In genomic region chr13:110045919-110046318, GRCh38 we compare ENCODE assay signal across 31 cellular contexts.
"Had no signal": no experiment of that assay in that cellular context is flagged by ENCODE, and none has a peak within 500 bp of the region (broad histone marks: within the 10 kb centered on the region; RNA-seq: fewer than 3 reads in every experiment).

No MANE protein-coding gene starts in this region.

- H3K27ac ChIP-seq: breast epithelium, cardiac muscle cell, coronary artery, esophagus muscularis mucosa, foreskin keratinocyte, gastrocnemius medialis, heart left ventricle had no signal

- ATAC-seq: activated CD4-positive, alpha-beta T cell treated with anti-CD3 and anti-CD28 coated beads for 36 hours; activated CD8-positive, alpha-beta memory T cell treated with anti-CD3 and anti-CD28 coated beads, Interleukin-2, amount 10 ng/mL, durations not matched to agents 7 days and 5 days; activated CD8-positive, alpha-beta T cell treated with anti-CD3 and anti-CD28 coated beads, Interleukin-2, amount 10 ng/mL, durations not matched to agents 7 days and 5 days; activated naive CD4-positive, alpha-beta T cell treated with anti-CD3 and anti-CD28 coated beads, Interleukin-2, amount 50 U/mL, for 72 hours; effector memory CD8-positive, alpha-beta T cell; foreskin keratinocyte; heart left ventricle; T-helper 17 cell had no signal

- H3K4me1 ChIP-seq: breast epithelium, foreskin keratinocyte, gastrocnemius medialis had no signal

- H3K27me3 ChIP-seq: ascending aorta, breast epithelium, cardiac muscle cell, esophagus muscularis mucosa, foreskin keratinocyte had no signal

- H3K4me3 ChIP-seq: ascending aorta, breast epithelium, cardiac muscle cell, coronary artery, esophagus muscularis mucosa, gastrocnemius medialis, heart left ventricle had no signal

- DNase-seq: activated CD4-positive, alpha-beta memory T cell treated with anti-CD3 and anti-CD28 coated beads for 36 hours; activated CD4-positive, alpha-beta T cell treated with anti-CD3 and anti-CD28 coated beads for 36 hours; activated CD4-positive, alpha-beta T cell treated with anti-CD3 and anti-CD28 coated beads, Interleukin-2, amount 10 ng/mL, durations not matched to agents 24 days and 14 days; activated CD4-positive, CD25-positive, alpha-beta regulatory T cell; activated CD4-positive, CD25-positive, alpha-beta regulatory T cell treated with anti-CD3 and anti-CD28 coated beads, Interleukin-2, amount 50 U/mL, for 72 hours; activated CD8-positive, alpha-beta memory T cell treated with anti-CD3 and anti-CD28 coated beads, Interleukin-2, amount 10 ng/mL, durations not matched to agents 7 days and 5 days; activated CD8-positive, alpha-beta memory T cell treated with anti-CD3 and anti-CD28 coated beads, Interleukin-2, amount 50 U/mL, for 4 hours; activated CD8-positive, alpha-beta T cell treated with anti-CD3 and anti-CD28 coated beads, Interleukin-2, amount 10 ng/mL, durations not matched to agents 7 days and 5 days; activated gamma-delta T cell; activated naive CD4-positive, alpha-beta T cell; activated naive CD4-positive, alpha-beta T cell treated with anti-CD3 and anti-CD28 coated beads, Interleukin-2, amount 10 ng/mL, durations not matched to agents 7 days and 5 days; activated naive CD8-positive, alpha-beta T cell treated with anti-CD3 and anti-CD28 coated beads, Interleukin-2, amount 10 ng/mL, durations not matched to agents 7 days and 5 days; activated T-cell treated with anti-CD3 and anti-CD28 coated beads, Interleukin-2, amount 50 U/mL, for 1 hour; activated T-cell treated with anti-CD3 and anti-CD28 coated beads, Interleukin-2, amount 50 U/mL, for 48 hours; central memory CD4-positive, alpha-beta T cell; effector CD4-positive, alpha-beta T cell; effector memory CD8-positive, alpha-beta T cell; erythroblast; foreskin keratinocyte; gastrocnemius medialis; glutamatergic neuron; heart left ventricle; T-helper 1 cell; T-helper 17 cell; T1000 had no signal

- H3K36me3 ChIP-seq: breast epithelium, cardiac muscle cell, esophagus muscularis mucosa, gastrocnemius medialis, heart left ventricle had no signal

- H3K9me3 ChIP-seq: breast epithelium, esophagus muscularis mucosa, gastrocnemius medialis, heart left ventricle had no signal
